ENCODE assay signal across 29 cellular contexts in genomic region chr10:114244126-114244525, GRCh38. TPM values are rescaled to one million over a fixed set of nuclear protein-coding genes. Genes with fewer than 3 reads are reported as not detected.
"Had no signal": no experiment of that assay in that cellular context is flagged by ENCODE, and none has a peak within 500 bp of the region (broad histone marks: within the 10 kb centered on the region; RNA-seq: fewer than 3 reads in every experiment).

No MANE protein-coding gene starts in this region.

- H3K4me3 Mint-ChIP-seq: activated B cell treated with CpG ODN at 0.5 μM for 24 hours; activated CD4-positive, alpha-beta memory T cell treated with anti-CD3 and anti-CD28 coated beads for 36 hours; activated CD4-positive, alpha-beta T cell treated with anti-CD3 and anti-CD28 coated beads, Interleukin-2, amount 10 ng/mL, durations not matched to agents 24 days and 14 days; activated naive CD4-positive, alpha-beta T cell treated with anti-CD3 and anti-CD28 coated beads for 36 hours; activated naive CD8-positive, alpha-beta T cell; activated T-helper 17 cell treated with anti-CD3 and anti-CD28 coated beads, Interleukin-2, amount 50 U/mL, for 72 hours; IgD-negative memory B cell; T-helper 17 cell had no signal

- H3K27me3 ChIP-seq: Peyer's patch had no signal

- H3K27ac Mint-ChIP-seq: activated B cell treated with CpG ODN at 0.5 μM for 24 hours; activated CD4-positive, alpha-beta memory T cell treated with anti-CD3 and anti-CD28 coated beads for 36 hours; activated CD4-positive, alpha-beta T cell treated with anti-CD3 and anti-CD28 coated beads, Interleukin-2, amount 10 ng/mL, durations not matched to agents 24 days and 14 days; activated naive CD4-positive, alpha-beta T cell treated with anti-CD3 and anti-CD28 coated beads for 36 hours; activated naive CD8-positive, alpha-beta T cell; activated T-helper 17 cell treated with anti-CD3 and anti-CD28 coated beads, Interleukin-2, amount 50 U/mL, for 72 hours; IgD-negative memory B cell; T-helper 17 cell had no signal

- DNase-seq: activated B cell treated with CpG ODN at 0.5 μM for 24 hours; activated CD4-positive, alpha-beta memory T cell treated with anti-CD3 and anti-CD28 coated beads for 36 hours; activated CD4-positive, alpha-beta T cell treated with anti-CD3 and anti-CD28 coated beads for 1 hour; activated CD4-positive, alpha-beta T cell treated with anti-CD3 and anti-CD28 coated beads, Interleukin-2, amount 10 ng/mL, durations not matched to agents 24 days and 14 days; activated CD8-positive, alpha-beta memory T cell treated with anti-CD3 and anti-CD28 coated beads for 24 hours; activated gamma-delta T cell; activated naive CD4-positive, alpha-beta T cell treated with anti-CD3 and anti-CD28 coated beads for 36 hours; activated T-cell treated with anti-CD3 and anti-CD28 coated beads, Interleukin-2, amount 50 U/mL, for 48 hours; anterior cingulate cortex; central memory CD4-positive, alpha-beta T cell; KG1; NCI-H1092; NCI-H1417; NCI-H1930; NCI-H2171; NCI-H2227 treated with DMSO at 0.1 percent for 48 hours; NCI-H446 treated with DMSO at 0.1 percent for 48 hours; NCI-H524 treated with DMSO at 0.1 percent for 48 hours; NCI-H748 treated with DMSO at 0.1 percent for 48 hours; NK-92 treated with Interleukin-12 subunit alpha and Interleukin-12 subunit beta, amount 100 ng/mL, for 24 hours; Peyer's patch; SIG-M5; T-helper 17 cell; T-helper 9 cell had no signal

- H3K36me3 Mint-ChIP-seq: activated CD4-positive, alpha-beta memory T cell treated with anti-CD3 and anti-CD28 coated beads for 36 hours; activated naive CD8-positive, alpha-beta T cell had no signal

- H3K4me1 Mint-ChIP-seq: activated CD4-positive, alpha-beta T cell treated with anti-CD3 and anti-CD28 coated beads, Interleukin-2, amount 10 ng/mL, durations not matched to agents 24 days and 14 days; activated T-helper 17 cell treated with anti-CD3 and anti-CD28 coated beads, Interleukin-2, amount 50 U/mL, for 72 hours; T-helper 17 cell had no signal

- H3K9me3 Mint-ChIP-seq: activated B cell treated with CpG ODN at 0.5 μM for 24 hours; activated CD4-positive, alpha-beta memory T cell treated with anti-CD3 and anti-CD28 coated beads for 36 hours; activated CD4-positive, alpha-beta T cell treated with anti-CD3 and anti-CD28 coated beads, Interleukin-2, amount 10 ng/mL, durations not matched to agents 24 days and 14 days; activated naive CD4-positive, alpha-beta T cell treated with anti-CD3 and anti-CD28 coated beads for 36 hours; activated T-helper 17 cell treated with anti-CD3 and anti-CD28 coated beads, Interleukin-2, amount 50 U/mL, for 72 hours; IgD-negative memory B cell had no signal

- H3K36me3 ChIP-seq: Peyer's patch had no signal

- ATAC-seq: activated T-helper 17 cell treated with anti-CD3 and anti-CD28 coated beads, Interleukin-2, amount 50 U/mL, for 72 hours; T-helper 17 cell had no signal

- H3K4me3 ChIP-seq: Peyer's patch had no signal

- H3K9me3 ChIP-seq: Peyer's patch had no signal

RNA-seq across cellular contexts. Expression of gene VWA2, which starts 5.1 kb away (rescaled TPM):
- total RNA-seq: activated B cell treated with CpG ODN at 0.5 μM for 24 hours; activated CD4-positive, alpha-beta T cell treated with anti-CD3 and anti-CD28 coated beads, Interleukin-2, amount 10 ng/mL, durations not matched to agents 24 days and 14 days; activated naive CD4-positive, alpha-beta T cell treated with anti-CD3 and anti-CD28 coated beads for 36 hours; activated T-helper 17 cell treated with anti-CD3 and anti-CD28 coated beads, Interleukin-2, amount 50 U/mL, for 72 hours; LHCN-M2; M059J; T-helper 17 cell had no signal
- polyA plus RNA-seq: IgD-negative memory B cell had no signal
